In genomic region chr16:15849209-15849981, GRCh38 we compare ENCODE assay signal across 1 cellular context.
TF ChIP-seq lines count a peak whose summit lies in the region.

No MANE protein-coding gene starts in this region.

TF ChIP-seq in GM12878, 131 proteins besides CTCF, POLR2A, EP300 and RAD21 (continued from another document):
- peak; percentile 22 for TF ChIP-seq BCL3 (IDR thresholded peaks at IDR 0.05; ENCODE audit: borderline replicate concordance, insufficient read depth, low read depth, low read length, poor library complexity, severe bottlenecking)
- TF ChIP-seq SKIL (IDR thresholded peaks at IDR 0.05; ENCODE audit: low read depth, poor library complexity, severe bottlenecking): no peak
- no peak for TF ChIP-seq STAT3 (IDR thresholded peaks at IDR 0.05; ENCODE audit: low read depth, low read length)
- TF ChIP-seq ZNF217 (IDR thresholded peaks at IDR 0.05): no peak
- no peak for TF ChIP-seq HDGF (IDR thresholded peaks at IDR 0.05)
- TF ChIP-seq BMI1 (IDR thresholded peaks at IDR 0.05; ENCODE audit: borderline replicate concordance): no peak
- TF ChIP-seq ZNF622 (IDR thresholded peaks at IDR 0.05): no peak
